ENCODE assay signal across 8 cellular contexts in the genomic region with DNA sequence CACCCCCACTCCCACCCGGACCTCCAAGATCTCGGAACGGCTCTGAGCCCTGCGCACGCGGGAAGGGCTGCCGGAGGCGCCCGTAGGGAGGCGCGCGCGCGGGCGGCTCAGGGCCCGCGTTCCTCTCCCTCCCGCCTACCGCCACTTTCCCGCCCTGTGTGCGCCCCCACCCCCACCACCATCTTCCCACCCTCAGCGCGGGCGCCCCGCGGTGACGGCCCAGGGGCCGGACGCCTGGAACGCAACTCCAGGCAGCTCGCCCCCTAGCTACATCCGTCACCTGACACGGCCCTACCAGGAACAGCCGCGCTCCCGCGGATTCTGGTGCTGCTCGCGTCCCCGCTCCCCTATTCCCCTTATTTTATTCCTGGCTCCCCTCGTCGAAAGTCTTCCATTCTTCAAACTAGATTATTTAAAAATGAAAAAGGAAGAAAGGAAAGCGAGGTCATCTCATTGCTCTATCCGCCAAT. TPM values are rescaled to one million over a fixed set of nuclear protein-coding genes. Genes with fewer than 3 reads are reported as not detected.
DNase-seq lines count a peak whose midpoint lies in the region; ATAC-seq and TF ChIP-seq lines count a peak whose summit lies in the region.

A gene (plus strand): TSS at position 266 of the 470 bp plus-strand sequence.

- H3K27me3 ChIP-seq in CD4-positive, alpha-beta T cell (ENCODE audit: control insufficient read depth, insufficient read depth, low read length) = peaks cover 21% of the 10 kb centered on the region
- H3K27me3 ChIP-seq in neuron (ENCODE audit: insufficient read depth, low read length) = peaks cover 80% of the 10 kb centered on the region

- no peak for TF ChIP-seq CTCF in CD4-positive, alpha-beta T cell (IDR thresholded peaks at IDR 0.05)
- no peak for TF ChIP-seq CTCF in foreskin fibroblast (IDR thresholded peaks at IDR 0.05; ENCODE audit: low read depth, low read length)

- peak; percentile 40 for ATAC-seq in CD4-positive, alpha-beta T cell (ENCODE audit: poor library complexity)
- ATAC-seq in GM19043 (IDR thresholded peaks at IDR 0.05; ENCODE audit: low read depth, unreplicated experiment) (peak; percentile 26), HG03159 (IDR thresholded peaks at IDR 0.05; ENCODE audit: unreplicated experiment) (peak; percentile 37)

- no peaks in the 10 kb centered on the region for H3K9me3 Mint-ChIP-seq in CD4-positive, alpha-beta T cell
- H3K9me3 Mint-ChIP-seq in activated T-cell treated with anti-CD3 and anti-CD28 coated beads, Interleukin-2, amount 50 U/mL, for 24 hours = no peaks in the 10 kb centered on the region

- H3K4me1 Mint-ChIP-seq in CD4-positive, alpha-beta T cell (ENCODE audit: low read depth) = peaks cover 11% of the 10 kb centered on the region
- H3K4me1 Mint-ChIP-seq in activated T-cell treated with anti-CD3 and anti-CD28 coated beads, Interleukin-2, amount 50 U/mL, for 24 hours (ENCODE audit: low read depth) = peaks cover 19% of the 10 kb centered on the region

- H3K27ac Mint-ChIP-seq in CD4-positive, alpha-beta T cell = peak within 1 kb of the TSS; percentile 78
- H3K27ac Mint-ChIP-seq in activated T-cell treated with anti-CD3 and anti-CD28 coated beads, Interleukin-2, amount 50 U/mL, for 24 hours = peak within 1 kb of the TSS; percentile 77

- peaks cover 21% of the 10 kb centered on the region for H3K4me1 ChIP-seq in neuron (ENCODE audit: insufficient read depth, low read length)

- peaks cover 10% of the 10 kb centered on the region for H3K36me3 Mint-ChIP-seq in CD4-positive, alpha-beta T cell (ENCODE audit: low read depth)
- peaks cover 2% of the 10 kb centered on the region for H3K36me3 Mint-ChIP-seq in activated T-cell treated with anti-CD3 and anti-CD28 coated beads, Interleukin-2, amount 50 U/mL, for 24 hours (ENCODE audit: low read depth)

- intact Hi-C loops in CD4-positive, alpha-beta T cell (cut with DNase I, micrococcal nuclease) = no loop called here

- CTCF ChIA-PET in CD4-positive, alpha-beta T cell (lab: Charles Lee) = interaction anchor here (0.6 to 2.9 kb wide), 5 partner anchors 12 to 197 kb away, joined by 3 to 17 read pairs (median 4); no protein-coding TSS in a partner anchor

- DNase-seq in CD4-positive, alpha-beta T cell = peak in 3 of 10 experiments; percentile 16 to 29 (median 16)
- peak; percentile 90 for DNase-seq in NCI-H345 treated with DMSO at 0.1 percent for 48 hours (lab: John Stamatoyannopoulos, UW; ENCODE audit: unreplicated experiment)
- peak; percentile 62 for DNase-seq in activated T-cell treated with anti-CD3 and anti-CD28 coated beads, Interleukin-2, amount 50 U/mL, for 24 hours
- DNase-seq in foreskin fibroblast = peak in 1 of 2 donors; percentile 87
- DNase-seq in cortex of kidney (lab: John Stamatoyannopoulos, UW) = no peak

- peak within 1 kb of the TSS; percentile 92 for H2AFZ ChIP-seq in neuron (ENCODE audit: low read depth, low read length)

- no peaks in the 10 kb centered on the region for H3K36me3 ChIP-seq in neuron (ENCODE audit: insufficient read depth, low read length)

- peak within 1 kb of the TSS; percentile 100 for H3K4me3 Mint-ChIP-seq in CD4-positive, alpha-beta T cell
- H3K4me3 Mint-ChIP-seq in activated T-cell treated with anti-CD3 and anti-CD28 coated beads, Interleukin-2, amount 50 U/mL, for 24 hours = peak within 1 kb of the TSS; percentile 88

- no peaks in the 10 kb centered on the region for H3K9me3 ChIP-seq in CD4-positive, alpha-beta T cell (ENCODE audit: control insufficient read depth, low read length)
- H3K9me3 ChIP-seq in neuron (ENCODE audit: low read length) = peaks cover 3% of the 10 kb centered on the region

- H3K4me3 ChIP-seq in foreskin fibroblast (ENCODE audit: low read depth in 1 of 2, low read length in 2 of 2) = peak within 1 kb of the TSS; percentile 71 to 90
- peak within 1 kb of the TSS; percentile 54 for H3K4me3 ChIP-seq in neuron (ENCODE audit: low read length)

- H3K27me3 Mint-ChIP-seq in CD4-positive, alpha-beta T cell = peaks cover 52% of the 10 kb centered on the region
- peaks cover 59% of the 10 kb centered on the region for H3K27me3 Mint-ChIP-seq in activated T-cell treated with anti-CD3 and anti-CD28 coated beads, Interleukin-2, amount 50 U/mL, for 24 hours

- no peak within 1 kb of the TSS for H3K27ac ChIP-seq in CD4-positive, alpha-beta T cell (ENCODE audit: low read depth, low read length)

- POLR2A ChIA-PET in CD4-positive, alpha-beta T cell (lab: Charles Lee) = interaction anchor here (0.7 to 2.3 kb wide), 4 partner anchors 13 to 191 kb away, joined by 3 to 19 read pairs (median 4); no protein-coding TSS in a partner anchor

RNA-seq across cellular contexts. Expression of the gene that starts here (rescaled TPM):
- under 1 TPM; 0.25 to 0.30 TPM for total RNA-seq in CD4-positive, alpha-beta T cell

Comparison
In these comparisons a context has a peak if more than half of its experiments do, and no peak if none do; other contexts are left out.
1. Peak in ATAC-seq in CD4-positive, alpha-beta T cell; RNA of the gene not detected or under 1 TPM.